Comparison of ENCODE assay signal across 10 cellular contexts in the genomic region with DNA sequence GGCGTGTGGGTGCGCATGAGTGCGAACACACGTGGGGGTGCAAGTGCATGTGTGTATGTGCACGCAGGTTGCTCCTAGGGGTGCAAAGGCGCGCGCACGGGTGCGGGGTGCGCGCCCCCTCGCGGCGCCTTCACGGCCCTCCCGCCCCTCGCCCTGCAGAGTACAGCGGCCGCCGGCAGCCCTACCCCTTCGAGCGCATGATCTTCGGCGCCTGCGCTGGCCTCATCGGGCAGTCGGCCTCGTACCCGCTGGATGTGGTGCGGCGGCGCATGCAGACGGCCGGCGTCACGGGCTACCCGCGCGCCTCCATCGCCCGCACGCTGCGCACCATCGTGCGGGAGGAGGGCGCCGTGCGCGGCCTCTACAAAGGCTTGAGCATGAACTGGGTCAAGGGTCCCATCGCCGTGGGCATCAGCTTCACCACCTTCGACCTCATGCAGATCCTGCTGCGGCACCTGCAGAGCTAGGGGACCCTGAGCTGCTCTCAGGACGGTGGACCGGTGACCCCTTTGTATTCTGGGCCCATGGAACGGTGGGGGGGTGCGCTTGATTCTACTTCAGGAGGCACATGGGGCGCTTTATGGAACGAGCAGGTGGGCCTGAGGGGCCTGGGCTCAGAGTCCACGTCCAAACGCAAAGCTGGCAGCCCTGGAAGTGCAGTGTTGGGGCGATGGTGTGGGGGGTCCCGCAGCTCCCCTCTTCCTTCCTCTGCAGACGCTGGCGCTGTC. TPM values are rescaled to one million over a fixed set of nuclear protein-coding genes. Genes with fewer than 3 reads are reported as not detected.
A peak's percentile ranks its signal among the peaks of the same experiment; 100 is the strongest.
DNase-seq lines count a peak whose midpoint lies in the region; ATAC-seq and TF ChIP-seq lines count a peak whose summit lies in the region.
"Had no signal": no experiment of that assay in that cellular context is flagged by ENCODE, and none has a peak within 500 bp of the region (broad histone marks: within the 10 kb centered on the region; RNA-seq: fewer than 3 reads in every experiment).

No MANE protein-coding gene starts in this region.

- H3K4me1 ChIP-seq in OCI-LY7 (ENCODE audit: insufficient read depth, low read length, poor library complexity, severe bottlenecking), result peaks cover 6% of the 10 kb centered on the region
- H3K4me1 ChIP-seq in neural progenitor cell, result peaks cover 17% of the 10 kb centered on the region
- H3K4me1 ChIP-seq: prostate gland had no signal

- H3K4me3 Mint-ChIP-seq in neural progenitor cell, result no peak overlapping the region

- H3K4me3 ChIP-seq in OCI-LY7 (ENCODE audit: low read depth, low read length, poor library complexity, severe bottlenecking) (no peak overlapping the region), epithelial cell of esophagus (ENCODE audit: low read length) (no peak overlapping the region), neural progenitor cell (peak overlapping the region; percentile 17)
- H3K4me3 ChIP-seq: prostate gland had no signal

- H3K27me3 Mint-ChIP-seq in neural progenitor cell (ENCODE audit: insufficient read depth, low read depth), result peaks cover 7% of the 10 kb centered on the region

- intact Hi-C loops in OCI-LY7 (cut with micrococcal nuclease; ENCODE audit: unreplicated experiment), result no loop called here

- H4K20me1 ChIP-seq in OCI-LY7 (ENCODE audit: insufficient read depth, low read length) (no peaks in the 10 kb centered on the region), neural progenitor cell (ENCODE audit: low read depth) (no peaks in the 10 kb centered on the region)

- H3K79me2 ChIP-seq in OCI-LY7 (ENCODE audit: insufficient read depth, low read depth, low read length), result no peaks in the 10 kb centered on the region
- H3K79me2 ChIP-seq in neural progenitor cell (ENCODE audit: low read depth), result no peaks in the 10 kb centered on the region

- TF ChIP-seq CTCF in OCI-LY7 (conservative IDR thresholded peaks at IDR 0.05; ENCODE audit: low read length), result peak; percentile 46
- TF ChIP-seq CTCF in epithelial cell of esophagus (IDR thresholded peaks at IDR 0.05; ENCODE audit: insufficient read depth, low read depth, low read length, missing control alignments), result no peak
- peak; percentile 49 for TF ChIP-seq CTCF in neural progenitor cell (IDR thresholded peaks at IDR 0.05)

- no peak overlapping the region for H2AFZ ChIP-seq in OCI-LY7 (ENCODE audit: low read length)
- H2AFZ ChIP-seq in neural progenitor cell (replicated peaks), result no peak overlapping the region

- no peaks in the 10 kb centered on the region for H3K36me3 Mint-ChIP-seq in neural progenitor cell

- H3K36me3 ChIP-seq in OCI-LY7 (ENCODE audit: insufficient read depth, low read length) (0 out of 2 replicates have a peak, but pooled peaks cover 3% of the 10 kb centered on the region), neural progenitor cell (no peaks in the 10 kb centered on the region)
- H3K36me3 ChIP-seq: prostate gland had no signal

- CTCF ChIA-PET in OCI-LY7 (lab: Charles Lee; ENCODE audit: unreplicated experiment), result no interaction called here

- ATAC-seq in GM19351 (IDR thresholded peaks at IDR 0.05; ENCODE audit: unreplicated experiment), result no peak

- POLR2A ChIA-PET in OCI-LY7 (lab: Charles Lee), result interaction anchor here (0.6 kb wide), 1 partner anchor 421 kb away, joined by 3 read pairs; no protein-coding TSS in a partner anchor

- H3K4me2 ChIP-seq in OCI-LY7 (ENCODE audit: low read length), result no peak overlapping the region
- peak overlapping the region; percentile 57 for H3K4me2 ChIP-seq in neural progenitor cell

- no TSS peak for BruUV-seq in OCI-LY7 (replicated peaks; lab: Mats Ljungman, UMichigan)

- H3K9me3 ChIP-seq in OCI-LY7 (ENCODE audit: low read length), result no peaks in the 10 kb centered on the region
- H3K9me3 ChIP-seq in neural progenitor cell (ENCODE audit: low read depth), result no peaks in the 10 kb centered on the region
- H3K9me3 ChIP-seq: prostate gland had no signal

- DNase-seq in D341Med (ENCODE audit: low spot score) (peak; percentile 31), OCI-LY7 (ENCODE audit: low spot score) (no peak), epithelial cell of esophagus (ENCODE audit: low read depth) (peak; percentile 22), neural progenitor cell (ENCODE audit: low spot score) (peak; percentile 81), NCI-H2029 treated with DMSO at 0.1 percent for 48 hours (lab: John Stamatoyannopoulos, UW) (no peak), NCI-H2081 treated with DMSO at 0.1 percent for 48 hours (lab: John Stamatoyannopoulos, UW) (no peak), ureter (ENCODE audit: low spot score) (no peak)

- peaks cover 13% of the 10 kb centered on the region for H3F3A ChIP-seq in neural progenitor cell (ENCODE audit: low read depth)

- H3K9me3 Mint-ChIP-seq in neural progenitor cell, result no peaks in the 10 kb centered on the region

- H3K27ac ChIP-seq in OCI-LY7 (ENCODE audit: low read depth, low read length, poor library complexity, severe bottlenecking) (no peak overlapping the region), neural progenitor cell (no peak overlapping the region)
- H3K27ac ChIP-seq: prostate gland had no signal

- no peaks in the 10 kb centered on the region for H3K9me2 ChIP-seq in OCI-LY7 (ENCODE audit: insufficient read depth, low read length)

- H3K27ac Mint-ChIP-seq in neural progenitor cell, result no peak overlapping the region

- H3K4me1 Mint-ChIP-seq in neural progenitor cell, result peaks cover 30% of the 10 kb centered on the region

- H3K9ac ChIP-seq in neural progenitor cell, result no peak overlapping the region

- H3K27me3 ChIP-seq in neural progenitor cell, result peaks cover 12% of the 10 kb centered on the region

RNA-seq across cellular contexts. Expression of gene TMEM161A, which starts 27.7 kb away (rescaled TPM):
- total RNA-seq in OCI-LY7 (2014; rRNA removed; shearing (Covaris generic)), result 28.4 and 31.2 TPM in 2 replicates
- total RNA-seq in OCI-LY7 (2022) (38.1 and 40.5 TPM in 2 replicates), neural progenitor cell (ENCODE audit: low replicate concordance) (13.3 and 38.3 TPM in 2 replicates), ureter (25.3 TPM)

RNA-seq across cellular contexts. Expression of gene SLC25A42, which starts 46.8 kb away (rescaled TPM):
- total RNA-seq in OCI-LY7 (2014; rRNA removed; shearing (Covaris generic)), result 12.9 and 13.8 TPM in 2 replicates
- 23.4 and 25.2 TPM in 2 replicates for total RNA-seq in OCI-LY7 (2022)
- 4.0 and 6.2 TPM in 2 replicates for total RNA-seq in neural progenitor cell (ENCODE audit: low replicate concordance)
- 19.6 TPM for total RNA-seq in ureter

RNA-seq across cellular contexts. Expression of gene MEF2B, which starts 59.5 kb away (rescaled TPM):
- 175 and 201 TPM in 2 replicates for total RNA-seq in OCI-LY7 (2014; rRNA removed; shearing (Covaris generic))
- total RNA-seq in OCI-LY7 (2022) (295 and 304 TPM in 2 replicates), neural progenitor cell (ENCODE audit: low replicate concordance) (0.15 TPM in 1 of 2 replicates, not detected in the other), ureter (4.4 TPM)
- total RNA-seq: dermis microvascular lymphatic vessel endothelial cell, prostate gland had no signal

Comparison
In these comparisons a context has a peak if more than half of its experiments do, and no peak if none do; other contexts are left out.
1. DNase-seq: peak in D341Med (single experiment), epithelial cell of esophagus (single experiment) and neural progenitor cell (single experiment); none in OCI-LY7 (single experiment), NCI-H2029 treated with DMSO at 0.1 percent for 48 hours (single experiment), NCI-H2081 treated with DMSO at 0.1 percent for 48 hours (single experiment) and ureter (single experiment).
2. RNA of gene MEF2B, which starts 59.5 kb away (total RNA-seq): 175 to 304 TPM in OCI-LY7; 4.4 TPM in ureter (single experiment) and 0.15 TPM in neural progenitor cell; every median in the first group is over 10 times any median in the second.